In the genomic region with DNA sequence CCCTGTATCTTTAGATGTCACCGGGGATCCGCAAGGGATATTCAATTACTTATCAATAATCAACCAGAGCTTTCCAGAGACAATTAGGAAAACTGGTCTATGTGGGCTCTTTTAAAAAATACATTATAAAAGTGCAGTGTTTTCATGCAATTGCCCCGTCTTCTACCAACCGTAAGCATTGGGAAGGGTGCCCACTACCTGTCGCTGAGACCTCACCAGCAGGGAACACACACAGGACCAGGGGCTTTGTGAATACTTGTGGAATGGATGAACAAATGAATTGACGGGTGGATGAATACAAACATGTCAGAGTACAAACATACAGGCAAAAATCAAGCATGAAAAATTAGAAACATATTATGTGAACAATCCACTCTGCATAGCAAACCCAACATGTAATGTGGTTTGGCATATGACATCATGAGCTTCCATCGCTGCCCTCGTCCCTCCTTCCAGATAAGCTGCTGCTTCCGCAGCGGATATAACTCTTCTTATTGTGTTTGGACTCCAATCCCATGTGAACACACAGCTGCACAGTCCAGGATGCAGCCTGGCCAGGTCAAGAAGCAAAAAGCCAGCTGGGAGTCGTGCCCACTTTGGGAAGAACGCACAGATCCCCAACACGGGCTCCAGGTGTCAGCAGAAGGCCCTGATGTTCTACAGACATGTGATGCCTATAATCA, we compare ENCODE assay signal across 20 cellular contexts. TPM values are rescaled to one million over a fixed set of nuclear protein-coding genes. Genes with fewer than 3 reads are reported as not detected.
A peak's percentile ranks its signal among the peaks of the same experiment; 100 is the strongest.
DNase-seq lines count a peak whose midpoint lies in the region; ATAC-seq and TF ChIP-seq lines count a peak whose summit lies in the region.
"Had no signal": no experiment of that assay in that cellular context is flagged by ENCODE, and none has a peak within 500 bp of the region (broad histone marks: within the 10 kb centered on the region; RNA-seq: fewer than 3 reads in every experiment).

No MANE protein-coding gene starts in this region.

- H3K4me3 ChIP-seq in adipocyte (ENCODE audit: low read length) (peak overlapping the region; percentile 39), trophoblast cell (ENCODE audit: low read depth, low read length) (no peak overlapping the region)
- H3K4me3 ChIP-seq: hepatocyte, upper lobe of right lung had no signal

- peaks cover 17% of the 10 kb centered on the region for H3K79me2 ChIP-seq in trophoblast cell (ENCODE audit: control insufficient read depth, insufficient read depth, low read length, poor library complexity)

- peaks cover 5% of the 10 kb centered on the region for H3K79me1 ChIP-seq in trophoblast cell (ENCODE audit: low read length)

- no peak overlapping the region for H4K8ac ChIP-seq in trophoblast cell (ENCODE audit: low read depth, low read length)

- H3K9ac ChIP-seq in adipocyte (ENCODE audit: low read length) (peak overlapping the region; percentile 18), trophoblast cell (ENCODE audit: low read length) (no peak overlapping the region)

- TF ChIP-seq POLR2A in GM18505 (IDR thresholded peaks at IDR 0.05; ENCODE audit: borderline replicate concordance, extremely low read depth, insufficient read depth, insufficient read length): no peak

- H3K4me2 ChIP-seq in trophoblast cell (ENCODE audit: low read length): no peak overlapping the region
- H3K4me2 ChIP-seq: hepatocyte had no signal

- H2BK120ac ChIP-seq in trophoblast cell (ENCODE audit: insufficient read depth, low read length, poor library complexity): no peak overlapping the region

- no peak overlapping the region for H4K12ac ChIP-seq in trophoblast cell (ENCODE audit: low read depth, low read length)

- peak; percentile 46 for DNase-seq in AG20443 (ENCODE audit: low spot score)
- peak; percentile 84 for DNase-seq in adipocyte (ENCODE audit: low read depth)
- DNase-seq in fibroblast of the conjunctiva (ENCODE audit: low read depth): peak; percentile 61
- DNase-seq in trophoblast cell: peak in 1 of 2 donors; percentile 51
- no peak for DNase-seq in DMS53 treated with DMSO at 0.1 percent for 48 hours (lab: John Stamatoyannopoulos, UW; ENCODE audit: unreplicated experiment)
- no peak for DNase-seq in LoVo (ENCODE audit: low spot score)
- DNase-seq: activated CD8-positive, alpha-beta memory T cell treated with anti-CD3 and anti-CD28 coated beads, Interleukin-2, amount 50 U/mL, for 4 hours; activated naive CD8-positive, alpha-beta T cell treated with anti-CD3 and anti-CD28 coated beads for 36 hours; AML-193; DMS 273 treated with DMSO at 0.1 percent for 48 hours; NCI-H1930; NCI-H526 treated with DMSO at 0.1 percent for 48 hours; SIG-M5; stimulated activated CD4-positive, alpha-beta T cell treated with anti-CD3 and anti-CD28 coated beads, Interleukin-12 subunit alpha, Interleukin-12 subunit beta, amount 100 ng/mL, for 4 hours; upper lobe of right lung had no signal

- H3K9me3 ChIP-seq in adipocyte (ENCODE audit: control insufficient read depth, low read length): no peaks in the 10 kb centered on the region
- no peaks in the 10 kb centered on the region for H3K9me3 ChIP-seq in trophoblast cell (ENCODE audit: insufficient read depth, low read depth, low read length)
- H3K9me3 ChIP-seq: upper lobe of right lung had no signal

- H2BK5ac ChIP-seq in trophoblast cell (ENCODE audit: low read depth, low read length, poor library complexity): no peak overlapping the region

- ATAC-seq in GM18505 (IDR thresholded peaks at IDR 0.05; ENCODE audit: unreplicated experiment) (no peak), HG03439 (IDR thresholded peaks at IDR 0.05; ENCODE audit: unreplicated experiment) (no peak)
- ATAC-seq: left lobe of liver, upper lobe of right lung, WTC11 had no signal

- peak overlapping the region; percentile 85 for H3K4ac ChIP-seq in trophoblast cell (ENCODE audit: low read depth, low read length)

- H3K36me3 ChIP-seq in adipocyte (ENCODE audit: control insufficient read depth, insufficient read depth, low read length, severe bottlenecking) (peaks cover 27% of the 10 kb centered on the region), trophoblast cell (ENCODE audit: control insufficient read depth in 1 of 2, insufficient read depth in 2 of 2, low read length in 2 of 2) (peaks cover 8 to 16% of the 10 kb centered on the region in 2 experiments)
- H3K36me3 ChIP-seq: upper lobe of right lung had no signal

- no peak overlapping the region for H3K14ac ChIP-seq in trophoblast cell (ENCODE audit: low read length)

- no peak overlapping the region for H3K18ac ChIP-seq in trophoblast cell (ENCODE audit: low read length)

- H3K27ac ChIP-seq in trophoblast cell (ENCODE audit: low read depth, low read length): no peak overlapping the region
- H3K27ac ChIP-seq: hepatocyte, upper lobe of right lung had no signal

- H3K27me3 ChIP-seq in adipocyte (replicated peaks; ENCODE audit: control insufficient read depth, insufficient read depth, low read length) (no peaks in the 10 kb centered on the region), trophoblast cell (ENCODE audit: insufficient read depth, low read length) (no peaks in the 10 kb centered on the region)
- H3K27me3 ChIP-seq: hepatocyte had no signal

- H4K91ac ChIP-seq in trophoblast cell (ENCODE audit: low read depth, low read length): no peak overlapping the region

- no CpG with 5 or more reads among the region's 13 CpGs for WGBS in trophoblast cell (ENCODE audit: extremely low coverage, insufficient coverage, insufficient read length)

- no peak overlapping the region for H2AK5ac ChIP-seq in trophoblast cell (ENCODE audit: low read length)

- no peak overlapping the region for H2AFZ ChIP-seq in trophoblast cell (ENCODE audit: insufficient read depth, low read length, poor library complexity)
- H2AFZ ChIP-seq: hepatocyte had no signal

- H2BK12ac ChIP-seq in trophoblast cell (ENCODE audit: low read length): no peak overlapping the region

- H3K4me1 ChIP-seq in adipocyte (ENCODE audit: control insufficient read depth, insufficient read depth, low read length): peaks cover 61% of the 10 kb centered on the region
- H3K4me1 ChIP-seq in trophoblast cell (ENCODE audit: control insufficient read depth in 1 of 2, insufficient read depth in 2 of 2, low read length in 2 of 2): peaks cover 8 to 25% of the 10 kb centered on the region in 2 experiments

- H3K23ac ChIP-seq in trophoblast cell (ENCODE audit: low read length): no peak overlapping the region

RNA-seq across cellular contexts. Expression of gene FHL2, which starts 5.3 kb away (rescaled TPM):
- 83.4 and 89.8 TPM in 2 replicates for polyA plus RNA-seq in trophoblast cell (2013)

RNA-seq across cellular contexts. Expression of gene C2orf49, which starts 56.2 kb away (rescaled TPM):
- polyA plus RNA-seq in trophoblast cell (2013): 34.1 and 35.9 TPM in 2 replicates

Comparison
In these comparisons a context has a peak if more than half of its experiments do, and no peak if none do; other contexts are left out.
1. DNase-seq: peak in AG20443 (single experiment), adipocyte (single experiment) and fibroblast of the conjunctiva (single experiment); none in DMS53 treated with DMSO at 0.1 percent for 48 hours (single experiment) and LoVo (single experiment).